In the genomic region with DNA sequence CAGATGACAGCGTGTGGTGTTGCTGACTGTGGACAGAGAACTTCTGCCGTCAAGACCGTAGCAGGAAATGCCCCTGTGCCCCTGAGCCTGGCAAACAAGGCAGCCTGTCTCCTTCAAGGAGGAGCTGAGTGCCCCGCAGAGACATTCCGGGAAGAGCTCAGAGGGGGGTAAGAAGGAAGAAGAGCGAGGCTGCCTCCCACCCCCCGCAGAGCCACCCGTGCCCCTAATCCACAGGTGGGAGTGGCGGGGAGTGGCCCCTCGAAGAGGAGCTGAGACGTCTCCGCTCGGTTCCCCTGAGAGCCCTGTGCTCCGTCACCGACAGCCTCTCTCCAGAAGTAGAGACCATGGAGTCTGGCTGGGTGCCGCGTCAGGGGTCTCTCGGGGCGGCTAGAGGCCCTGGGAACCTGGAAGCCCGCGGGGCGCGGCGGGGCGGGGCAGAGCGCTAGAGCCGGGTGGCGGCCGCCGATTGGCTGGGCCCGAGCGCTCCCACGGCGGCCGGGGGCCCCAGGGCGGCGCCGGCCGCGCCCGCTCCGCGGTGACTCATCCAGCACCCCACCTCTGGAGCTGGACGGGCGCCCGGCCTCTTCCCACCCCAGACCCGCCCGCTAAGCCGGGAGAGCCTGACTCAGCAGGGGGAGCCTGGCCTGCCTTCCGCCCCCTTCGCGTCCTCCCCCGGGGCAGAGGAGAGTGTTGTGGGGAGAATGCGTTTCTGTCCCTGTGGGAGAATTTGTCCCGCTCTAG, we compare ENCODE assay signal across 8 cellular contexts. TPM values are rescaled to one million over a fixed set of nuclear protein-coding genes. Genes with fewer than 3 reads are reported as not detected.
DNase-seq lines count a peak whose midpoint lies in the region; ATAC-seq, FAIRE-seq and TF ChIP-seq lines count a peak whose summit lies in the region.

No MANE protein-coding gene starts in this region.

- ATAC-seq in T-helper 17 cell (peak; percentile 71), K562 (peak; percentile 92), GM21529 (IDR thresholded peaks at IDR 0.05; ENCODE audit: unreplicated experiment) (no peak)

- H3K27ac ChIP-seq in HUES64 (ENCODE audit: low read depth, low read length): no peak overlapping the region
- H3K27ac ChIP-seq in K562 (ENCODE audit: extremely low read depth, low read depth, low read length): peak overlapping the region; percentile 94

- POLR2A ChIA-PET in K562 (lab: Yijun Ruan, JAX): interaction anchor here (0.6 to 2.3 kb wide), 11 partner anchors 9 to 478 kb away, joined by 3 to 8 read pairs (median 3); no protein-coding TSS in a partner anchor

- intact Hi-C loops in K562 (cut with micrococcal nuclease): loop anchor here (5.0 to 10.0 kb wide), 3 partner anchors 179 to 717 kb away; no protein-coding TSS in a partner anchor

- H3K9me1 ChIP-seq in K562 (ENCODE audit: control insufficient read depth, insufficient read depth, low read length): no peaks in the 10 kb centered on the region

- BruUV-seq in K562 (replicated peaks; lab: Mats Ljungman, UMichigan): TSS peak; percentile 79

- no peaks in the 10 kb centered on the region for H4K20me1 ChIP-seq in K562 (replicated peaks; ENCODE audit: control insufficient read depth, insufficient read depth, low read length)

- H3K27me3 Mint-ChIP-seq in T-helper 17 cell: peaks cover 23% of the 10 kb centered on the region

- no peaks in the 10 kb centered on the region for H3K36me3 ChIP-seq in HUES64 (ENCODE audit: insufficient read depth, low read length)
- no peaks in the 10 kb centered on the region for H3K36me3 ChIP-seq in K562 (ENCODE audit: control insufficient read depth, insufficient read depth, low read length)
- no peaks in the 10 kb centered on the region for H3K36me3 ChIP-seq in skeletal muscle satellite cell (ENCODE audit: insufficient read depth, low read length)

- H3K9ac ChIP-seq in HUES64 (ENCODE audit: low read depth, low read length) (peak overlapping the region; percentile 69), K562 (ENCODE audit: insufficient read depth in 1 of 2, low read depth in 2 of 2, low read length in 2 of 2) (peak overlapping the region; percentile 85 to 88), skeletal muscle satellite cell (ENCODE audit: low read depth, low read length) (peak overlapping the region; percentile 87)

- H3K4me3 ChIP-seq in HUES64 (ENCODE audit: low read length) (peak overlapping the region; percentile 54), K562 (peak overlapping the region; percentile 41), iPS-11a (ENCODE audit: low read depth, low read length) (peak overlapping the region; percentile 33), skeletal muscle satellite cell (ENCODE audit: low read length) (peak overlapping the region; percentile 66)

- 5% methylated on average over 55 of the region's 55 CpGs for WGBS in HUES64
- WGBS in K562 (ENCODE audit: insufficient coverage, low coverage, missing lambda C conversion rate): under 1% methylated on average over 30 of the region's 55 CpGs

- H3K9me3 ChIP-seq in HUES64 (ENCODE audit: insufficient read depth, low read depth, low read length) (no peaks in the 10 kb centered on the region), T-helper 17 cell (ENCODE audit: control insufficient read depth, low read length, poor library complexity, severe bottlenecking) (no peaks in the 10 kb centered on the region), K562 (replicated peaks; ENCODE audit: control insufficient read depth, insufficient read depth, low read depth, low read length) (no peaks in the 10 kb centered on the region), skeletal muscle satellite cell (replicated peaks; ENCODE audit: low read length) (no peaks in the 10 kb centered on the region)

- H3K36me3 Mint-ChIP-seq in T-helper 17 cell (ENCODE audit: low read depth): no peaks in the 10 kb centered on the region

- H3K27me3 ChIP-seq in HUES64 (ENCODE audit: insufficient read depth, low read length) (peaks cover 28% of the 10 kb centered on the region), K562 (ENCODE audit: control insufficient read depth in 2 of 2, insufficient read depth in 2 of 2, low read length in 2 of 2) (no peaks in the 10 kb centered on the region), skeletal muscle satellite cell (ENCODE audit: control insufficient read depth, insufficient read depth, low read length) (no peaks in the 10 kb centered on the region)

- peaks cover 24% of the 10 kb centered on the region for H3K4me1 Mint-ChIP-seq in T-helper 17 cell

- H3K4me1 ChIP-seq in HUES64 (ENCODE audit: insufficient read depth, low read length) (peaks cover 8% of the 10 kb centered on the region; the same call in 1 of the 2 replicates), K562 (replicated peaks in 1 of 2; ENCODE audit: control insufficient read depth in 2 of 2, insufficient read depth in 2 of 2, low read length in 2 of 2) (peaks cover 42 to 57% of the 10 kb centered on the region in 2 experiments), skeletal muscle satellite cell (ENCODE audit: control insufficient read depth, insufficient read depth, low read length) (peaks cover 45% of the 10 kb centered on the region)

- no peaks in the 10 kb centered on the region for H3K79me2 ChIP-seq in K562 (ENCODE audit: control insufficient read depth, insufficient read depth, low read length)

- peak; percentile 70 for TF ChIP-seq EP300 in K562 (IDR thresholded peaks at IDR 0.05; ENCODE audit: low read length)

- peak; percentile 89 for FAIRE-seq in K562 (lab: Jason Lieb, UNC)

- peak; percentile 71 for DNase-seq in D341Med (ENCODE audit: low spot score)
- peak in 2 of 3 donors; percentile 25 to 56 for DNase-seq in T-helper 17 cell
- DNase-seq in K562 (ENCODE audit: extremely low read depth in 1 of 4, low spot score in 3 of 4): peak; percentile 96 to 99 (median 98)
- no peak for DNase-seq in OCI-M2 (lab: John Stamatoyannopoulos, UW; ENCODE audit: unreplicated experiment)

- no peak for TF ChIP-seq CTCF in K562 (IDR thresholded peaks at IDR 0.05 in 2 of 3, conservative IDR thresholded peaks at IDR 0.05 in 1 of 3; ENCODE audit: insufficient read depth in 2 of 3, low read depth in 1 of 3, low read length in 3 of 3)

- in situ Hi-C loops in K562 (cut with MboI): no loop called here

- H2AFZ ChIP-seq in K562 (ENCODE audit: low read depth, low read length): peak overlapping the region; percentile 94

- peak; percentile 53; the same call in 1 of the 2 replicates for TF ChIP-seq POLR2A in K562 (conservative IDR thresholded peaks at IDR 0.05)

- H3K4me2 ChIP-seq in K562 (ENCODE audit: insufficient read depth, low read length) (peak overlapping the region; percentile 83), skeletal muscle satellite cell (ENCODE audit: low read length) (peak overlapping the region; percentile 91)

- CTCF ChIA-PET in K562 (lab: Yijun Ruan, JAX; ENCODE audit: low intra/inter-chr PET ratio): interaction anchor here (0.5 kb wide), 1 partner anchor 292 kb away, joined by 3 read pairs; no protein-coding TSS in a partner anchor

- TF ChIP-seq RAD21 in K562 (CRISPR knock-in tag; conservative IDR thresholded peaks at IDR 0.05 in 1 of 2, IDR thresholded peaks at IDR 0.05 in 1 of 2): 0 out of 4 replicates have a peak, but pooled peaks of 1 of the 2 experiments have one; percentile 10

- peak overlapping the region; percentile 85 for H3K4me3 Mint-ChIP-seq in T-helper 17 cell

- peak overlapping the region; percentile 85 for H3K27ac Mint-ChIP-seq in T-helper 17 cell

RNA-seq across cellular contexts. Expression of a gene that starts 25.2 kb away (rescaled TPM):
- polyA plus RNA-seq in HUES64 (2013, experiment 1 of 2): not detected
- polyA plus RNA-seq in HUES64 (2013, experiment 2 of 2): not detected
- total RNA-seq in T-helper 17 cell (not detected), K562 (2014; rRNA removed) (not detected in 2 replicates), K562 (2014; rRNA removed; fragmentation: Illumina TruSeq; extraction: Trizol) (not detected in 2 replicates), K562 (2015; rRNA removed; fragmentation: Illumina TruSeq; extraction: Trizol) (not detected in 2 replicates), K562 (2021) (not detected in 2 replicates)
- total RNA-seq in K562 (2011; cell fraction: chromatin; rRNA removed; ENCODE audit: low replicate concordance): not detected in 2 replicates
- total RNA-seq in K562 (2011; cell fraction: nucleolus; rRNA removed): not detected in 2 replicates
- not detected in 2 replicates for total RNA-seq in K562 (2011; cell fraction: nucleoplasm; rRNA removed)
- polyA plus RNA-seq in K562 (2011; rRNA removed) (0.08 TPM in 1 of 2 replicates, not detected in the other), K562 (2014; fragmentation: Illumina TruSeq; extraction: Trizol) (not detected in 2 replicates), K562 (2014; fragmentation: Nextera tagmentation; extraction: Ambion mirVana) (not detected), K562 (2014; rRNA removed) (not detected in 2 replicates)
- polyA plus RNA-seq in K562 (2011; cell fraction: cytosol; rRNA removed): not detected in 2 replicates
- polyA plus RNA-seq in K562 (2011; cell fraction: nucleus; rRNA removed): not detected in 2 replicates
- not detected in 2 replicates for polyA plus RNA-seq in K562 (2012)
- not detected in 2 replicates for polyA minus RNA-seq in K562 (2011; rRNA and poly(A)+ RNA removed)
- polyA minus RNA-seq in K562 (2011; cell fraction: cytosol; rRNA and poly(A)+ RNA removed): not detected in 2 replicates
- polyA minus RNA-seq in K562 (2011; cell fraction: nucleus; rRNA and poly(A)+ RNA removed): not detected in 2 replicates
- total RNA-seq in skeletal muscle satellite cell (2012; rRNA removed): not detected in 2 replicates

RNA-seq across cellular contexts. Expression of a gene that starts 30.9 kb away (rescaled TPM):
- 300 TPM for polyA plus RNA-seq in HUES64 (2013, experiment 1 of 2)
- 301 TPM for polyA plus RNA-seq in HUES64 (2013, experiment 2 of 2)
- 1 to 10 TPM in 1 of 2 donors, under 1 TPM in 1; 0.67 to 3.2 TPM for total RNA-seq in T-helper 17 cell
- total RNA-seq in K562 (2011; cell fraction: chromatin; rRNA removed; ENCODE audit: low replicate concordance): 132 and 303 TPM in 2 replicates
- total RNA-seq in K562 (2011; cell fraction: nucleolus; rRNA removed): 225 and 301 TPM in 2 replicates
- 196 and 242 TPM in 2 replicates for total RNA-seq in K562 (2011; cell fraction: nucleoplasm; rRNA removed)
- total RNA-seq in K562 (2014; rRNA removed): 262 and 326 TPM in 2 replicates
- 157 and 159 TPM in 2 replicates for total RNA-seq in K562 (2014; rRNA removed; fragmentation: Illumina TruSeq; extraction: Trizol)
- total RNA-seq in K562 (2015; rRNA removed; fragmentation: Illumina TruSeq; extraction: Trizol): 193 and 197 TPM in 2 replicates
- total RNA-seq in K562 (2021): 364 and 392 TPM in 2 replicates
- polyA plus RNA-seq in K562 (2011; rRNA removed): 616 and 661 TPM in 2 replicates
- 730 and 1,428 TPM in 2 replicates for polyA plus RNA-seq in K562 (2011; cell fraction: cytosol; rRNA removed)
- 253 and 293 TPM in 2 replicates for polyA plus RNA-seq in K562 (2011; cell fraction: nucleus; rRNA removed)
- 420 and 432 TPM in 2 replicates for polyA plus RNA-seq in K562 (2012)
- 260 and 315 TPM in 2 replicates for polyA plus RNA-seq in K562 (2014; fragmentation: Illumina TruSeq; extraction: Trizol)
- polyA plus RNA-seq in K562 (2014; fragmentation: Nextera tagmentation; extraction: Ambion mirVana): 10 to 100 TPM; 41.5 to 49.8 TPM
- 388 and 435 TPM in 2 replicates for polyA plus RNA-seq in K562 (2014; rRNA removed)
- polyA minus RNA-seq in K562 (2011; rRNA and poly(A)+ RNA removed): 930 and 1,077 TPM in 2 replicates
- 578 and 629 TPM in 2 replicates for polyA minus RNA-seq in K562 (2011; cell fraction: cytosol; rRNA and poly(A)+ RNA removed)
- 134 and 183 TPM in 2 replicates for polyA minus RNA-seq in K562 (2011; cell fraction: nucleus; rRNA and poly(A)+ RNA removed)
- total RNA-seq in skeletal muscle satellite cell (2012; rRNA removed): 0.76 and 1.1 TPM in 2 replicates

RNA-seq across cellular contexts. Expression of a gene that starts 39.9 kb away (rescaled TPM):
- not detected for polyA plus RNA-seq in HUES64 (2013, experiment 1 of 2)
- not detected for polyA plus RNA-seq in HUES64 (2013, experiment 2 of 2)
- total RNA-seq in T-helper 17 cell: not detected
- total RNA-seq in K562 (2011; cell fraction: chromatin; rRNA removed; ENCODE audit: low replicate concordance): 1.7 and 5.7 TPM in 2 replicates
- total RNA-seq in K562 (2011; cell fraction: nucleolus; rRNA removed): 2.2 and 3.8 TPM in 2 replicates
- 1.9 TPM in 2 replicates for total RNA-seq in K562 (2011; cell fraction: nucleoplasm; rRNA removed)
- total RNA-seq in K562 (2014; rRNA removed): 0.08 and 0.32 TPM in 2 replicates
- 0.07 TPM in 1 of 2 replicates, not detected in the other for total RNA-seq in K562 (2014; rRNA removed; fragmentation: Illumina TruSeq; extraction: Trizol)
- total RNA-seq in K562 (2015; rRNA removed; fragmentation: Illumina TruSeq; extraction: Trizol): not detected in 2 replicates
- total RNA-seq in K562 (2021): 0.09 and 0.27 TPM in 2 replicates
- polyA plus RNA-seq in K562 (2011; rRNA removed): 0.81 and 2.3 TPM in 2 replicates
- 0.59 and 2.4 TPM in 2 replicates for polyA plus RNA-seq in K562 (2011; cell fraction: cytosol; rRNA removed)
- 5.8 and 21.4 TPM in 2 replicates for polyA plus RNA-seq in K562 (2011; cell fraction: nucleus; rRNA removed)
- polyA plus RNA-seq in K562 (2012): 0.71 and 2.0 TPM in 2 replicates
- 0.14 TPM in 1 of 2 replicates, not detected in the other for polyA plus RNA-seq in K562 (2014; fragmentation: Illumina TruSeq; extraction: Trizol)
- under 1 TPM; 0.03 to 0.08 TPM for polyA plus RNA-seq in K562 (2014; fragmentation: Nextera tagmentation; extraction: Ambion mirVana)
- polyA plus RNA-seq in K562 (2014; rRNA removed): 0.22 and 0.23 TPM in 2 replicates
- polyA minus RNA-seq in K562 (2011; rRNA and poly(A)+ RNA removed): 0.48 and 1.0 TPM in 2 replicates
- 0.95 TPM in 1 of 2 replicates, not detected in the other for polyA minus RNA-seq in K562 (2011; cell fraction: cytosol; rRNA and poly(A)+ RNA removed)
- polyA minus RNA-seq in K562 (2011; cell fraction: nucleus; rRNA and poly(A)+ RNA removed): 0.22 and 1.2 TPM in 2 replicates
- total RNA-seq in skeletal muscle satellite cell (2012; rRNA removed): not detected in 2 replicates

Comparison
In these comparisons a context has a peak if more than half of its experiments do, and no peak if none do; other contexts are left out.
1. RNA of a gene that starts 30.9 kb away (total RNA-seq): 132 to 392 TPM in K562; 0.67 to 3.2 TPM in T-helper 17 cell; every median in the first group is over 10 times any median in the second.
2. Peak in every context shown above with its lines, with median percentiles within 50 percentile points of each other: H3K4me3 ChIP-seq and H3K9ac ChIP-seq.